In genomic region chr1:69776555-69776954, GRCh38 we compare ENCODE assay signal across 26 cellular contexts.
"Had no signal": no experiment of that assay in that cellular context is flagged by ENCODE, and none has a peak within 500 bp of the region (broad histone marks: within the 10 kb centered on the region; RNA-seq: fewer than 3 reads in every experiment).

No MANE protein-coding gene starts in this region.

- H3K27ac ChIP-seq: left lung, lower lobe of right lung, ovary, right atrium auricular region, right lobe of liver, suprapubic skin, thoracic aorta, tibial artery, upper lobe of right lung had no signal

- H3K4me1 ChIP-seq: left lung, lower lobe of right lung, right atrium auricular region, right lobe of liver, suprapubic skin, tibial artery, upper lobe of right lung had no signal

- FAIRE-seq: keratinocyte, urothelium cell line had no signal

- H3K27me3 ChIP-seq: left lung, ovary, right atrium auricular region, right lobe of liver, suprapubic skin, tibial artery, upper lobe of right lung had no signal

- DNase-seq: hippocampal formation; kidney glomerular epithelial cell; left cardiac atrium; left lung; lower lobe of right lung; mammary epithelial cell; mesenchymal stem cell; naive thymus-derived CD4-positive, alpha-beta T cell; ovary; right lobe of liver; stimulated activated CD4-positive, alpha-beta T cell treated with anti-CD3 and anti-CD28 coated beads, Interleukin-12 subunit alpha, Interleukin-12 subunit beta, amount 100 ng/mL, for 4 hours; stimulated activated CD4-positive, alpha-beta T cell treated with anti-CD3 and anti-CD28 coated beads, Interleukin-15, amount 100 ng/mL, for 24 hours; stimulated activated CD4-positive, alpha-beta T cell treated with anti-CD3 and anti-CD28 coated beads, Interleukin-2, amount 100 ng/mL, for 24 hours; stimulated activated CD4-positive, alpha-beta T cell treated with anti-CD3 and anti-CD28 coated beads, Interleukin-4, amount 100 ng/mL, for 1 hour; stimulated activated naive B cell treated with anti-CD40 and anti-IgM and Interleukin-4, amounts not matched to agents 10 μg/mL and 1 μg/mL and 100 μg/mL, for 72 hours; stimulated activated naive CD8-positive, alpha-beta T cell treated with anti-CD3 and anti-CD28 coated beads, Interleukin-15, Interleukin-2, amounts not matched to agents 100 U/mL and 50 U/mL, for 24 hours; tibial artery; trophoblast cell; upper lobe of right lung had no signal

- H3K27ac Mint-ChIP-seq: naive thymus-derived CD4-positive, alpha-beta T cell; natural killer cell treated with Interleukin-12 subunit alpha and Interleukin-12 subunit beta and Interleukin-15 and Interleukin-18, amount 100 ng/mL, for 72 hours; progenitor cell of endocrine pancreas; stimulated activated naive B cell treated with anti-CD40 and anti-IgM and Interleukin-4, amounts not matched to agents 10 μg/mL and 1 μg/mL and 100 μg/mL, for 72 hours had no signal

- H3K36me3 ChIP-seq: left lung, lower lobe of right lung, ovary, right atrium auricular region, right lobe of liver, suprapubic skin, thoracic aorta, tibial artery, upper lobe of right lung had no signal

- H3K9me3 ChIP-seq: left lung, lower lobe of right lung, ovary, right atrium auricular region, right lobe of liver, suprapubic skin, thoracic aorta, tibial artery, upper lobe of right lung had no signal

- H3K36me3 Mint-ChIP-seq: naive thymus-derived CD4-positive, alpha-beta T cell; natural killer cell treated with Interleukin-12 subunit alpha and Interleukin-12 subunit beta and Interleukin-15 and Interleukin-18, amount 100 ng/mL, for 72 hours; stimulated activated naive B cell treated with anti-CD40 and anti-IgM and Interleukin-4, amounts not matched to agents 10 μg/mL and 1 μg/mL and 100 μg/mL, for 72 hours had no signal

- H3K4me3 ChIP-seq: left lung, lower lobe of right lung, ovary, right atrium auricular region, right lobe of liver, suprapubic skin, thoracic aorta, tibial artery, upper lobe of right lung had no signal

- H3K27me3 Mint-ChIP-seq: naive thymus-derived CD4-positive, alpha-beta T cell; natural killer cell treated with Interleukin-12 subunit alpha and Interleukin-12 subunit beta and Interleukin-15 and Interleukin-18, amount 100 ng/mL, for 72 hours; progenitor cell of endocrine pancreas; stimulated activated naive B cell treated with anti-CD40 and anti-IgM and Interleukin-4, amounts not matched to agents 10 μg/mL and 1 μg/mL and 100 μg/mL, for 72 hours had no signal

- H3K9me3 Mint-ChIP-seq: stimulated activated naive B cell treated with anti-CD40 and anti-IgM and Interleukin-4, amounts not matched to agents 10 μg/mL and 1 μg/mL and 100 μg/mL, for 72 hours had no signal

- H3K4me3 Mint-ChIP-seq: naive thymus-derived CD4-positive, alpha-beta T cell; natural killer cell treated with Interleukin-12 subunit alpha and Interleukin-12 subunit beta and Interleukin-15 and Interleukin-18, amount 100 ng/mL, for 72 hours; stimulated activated naive B cell treated with anti-CD40 and anti-IgM and Interleukin-4, amounts not matched to agents 10 μg/mL and 1 μg/mL and 100 μg/mL, for 72 hours had no signal

- H3K4me1 Mint-ChIP-seq: naive thymus-derived CD4-positive, alpha-beta T cell; stimulated activated naive B cell treated with anti-CD40 and anti-IgM and Interleukin-4, amounts not matched to agents 10 μg/mL and 1 μg/mL and 100 μg/mL, for 72 hours had no signal

- ATAC-seq: left cardiac atrium; left lung; lower lobe of right lung; naive thymus-derived CD4-positive, alpha-beta T cell; natural killer cell treated with Interleukin-12 subunit alpha and Interleukin-12 subunit beta and Interleukin-15 and Interleukin-18, amount 100 ng/mL, for 72 hours; right lobe of liver; stimulated activated naive B cell treated with anti-CD40 and anti-IgM and Interleukin-4, amounts not matched to agents 10 μg/mL and 1 μg/mL and 100 μg/mL, for 72 hours; stimulated activated naive CD8-positive, alpha-beta T cell treated with anti-CD3 and anti-CD28 coated beads, Interleukin-15, Interleukin-2, amounts not matched to agents 100 U/mL and 50 U/mL, for 24 hours; upper lobe of right lung had no signal
